Comparison of ENCODE assay signal across 17 cellular contexts in genomic region chr7:38192347-38192746, GRCh38.
"Had no signal": no experiment of that assay in that cellular context is flagged by ENCODE, and none has a peak within 500 bp of the region (broad histone marks: within the 10 kb centered on the region; RNA-seq: fewer than 3 reads in every experiment).

No MANE protein-coding gene starts in this region.

- H3K9ac ChIP-seq: SK-N-SH had no signal

- H3K27ac ChIP-seq: adrenal gland, breast epithelium, esophagus squamous epithelium, spleen, thoracic aorta had no signal

- H3K4me3 Mint-ChIP-seq: activated CD4-positive, alpha-beta memory T cell treated with anti-CD3 and anti-CD28 coated beads for 36 hours; activated naive CD4-positive, alpha-beta T cell treated with anti-CD3 and anti-CD28 coated beads for 36 hours; activated T-cell treated with anti-CD3 and anti-CD28 coated beads, Interleukin-2, amount 50 U/mL, for 24 hours; nephron progenitor cell; stimulated activated naive B cell treated with anti-CD40 and anti-IgM and Interleukin-4, amounts not matched to agents 10 μg/mL and 1 μg/mL and 100 μg/mL, for 72 hours had no signal

- H3K36me3 ChIP-seq: adrenal gland, breast epithelium, esophagus squamous epithelium, thoracic aorta had no signal

- H3K9me3 Mint-ChIP-seq: activated T-cell treated with anti-CD3 and anti-CD28 coated beads, Interleukin-2, amount 50 U/mL, for 24 hours had no signal

- H3K27ac Mint-ChIP-seq: activated CD4-positive, alpha-beta memory T cell treated with anti-CD3 and anti-CD28 coated beads for 36 hours; activated naive CD4-positive, alpha-beta T cell treated with anti-CD3 and anti-CD28 coated beads for 36 hours; activated T-cell treated with anti-CD3 and anti-CD28 coated beads, Interleukin-2, amount 50 U/mL, for 24 hours; nephron progenitor cell; stimulated activated naive B cell treated with anti-CD40 and anti-IgM and Interleukin-4, amounts not matched to agents 10 μg/mL and 1 μg/mL and 100 μg/mL, for 72 hours had no signal

- DNase-seq: activated CD4-positive, alpha-beta memory T cell treated with anti-CD3 and anti-CD28 coated beads for 36 hours; activated CD4-positive, CD25-positive, alpha-beta regulatory T cell treated with anti-CD3 and anti-CD28 coated beads, Interleukin-2, amount 50 U/mL, for 72 hours; activated naive CD4-positive, alpha-beta T cell treated with anti-CD3 and anti-CD28 coated beads for 36 hours; activated T-cell treated with anti-CD3 and anti-CD28 coated beads, Interleukin-2, amount 50 U/mL, for 24 hours; adrenal gland; cerebellar nuclear complex; effector CD4-positive, alpha-beta T cell; esophagus squamous epithelium; nephron progenitor cell; nucleus accumbens; retina; SK-N-SH; spleen; stimulated activated naive B cell treated with anti-CD40 and anti-IgM and Interleukin-4, amounts not matched to agents 10 μg/mL and 1 μg/mL and 100 μg/mL, for 72 hours; T1000 had no signal

- H3K27me3 ChIP-seq: adrenal gland, breast epithelium, esophagus squamous epithelium, spleen had no signal

- H3K9me3 ChIP-seq: adrenal gland had no signal

- H3K4me3 ChIP-seq: adrenal gland, breast epithelium, esophagus squamous epithelium, spleen, thoracic aorta had no signal

- ATAC-seq: stimulated activated naive B cell treated with anti-CD40 and anti-IgM and Interleukin-4, amounts not matched to agents 10 μg/mL and 1 μg/mL and 100 μg/mL, for 72 hours had no signal

- H3K27me3 Mint-ChIP-seq: activated CD4-positive, alpha-beta memory T cell treated with anti-CD3 and anti-CD28 coated beads for 36 hours; activated T-cell treated with anti-CD3 and anti-CD28 coated beads, Interleukin-2, amount 50 U/mL, for 24 hours; stimulated activated naive B cell treated with anti-CD40 and anti-IgM and Interleukin-4, amounts not matched to agents 10 μg/mL and 1 μg/mL and 100 μg/mL, for 72 hours had no signal
